ENCODE assay signal across 18 cellular contexts in genomic region chr4:57147335-57148060, GRCh38. TPM values are rescaled to one million over a fixed set of nuclear protein-coding genes. Genes with fewer than 3 reads are reported as not detected.
DNase-seq lines count a peak whose midpoint lies in the region; ATAC-seq and TF ChIP-seq lines count a peak whose summit lies in the region.
"Had no signal": no experiment of that assay in that cellular context is flagged by ENCODE, and none has a peak within 500 bp of the region (broad histone marks: within the 10 kb centered on the region; RNA-seq: fewer than 3 reads in every experiment).

No MANE protein-coding gene starts in this region.

- intact Hi-C loops in right cardiac atrium (cut with DNase I) = no loop called here
- intact Hi-C loops in cardiac septum (cut with DNase I) = no loop called here
- intact Hi-C loops in mucosa of descending colon (cut with DNase I, micrococcal nuclease) = no loop called here

- no peaks in the 10 kb centered on the region for H3K36me3 Mint-ChIP-seq in immature natural killer cell

- in situ Hi-C loops in astrocyte of the spinal cord (cut with HindIII; ENCODE audit: low sequenced_read_pairs) = no loop called here

- peak; percentile 84 to 87 for ATAC-seq in right cardiac atrium
- no peak for ATAC-seq in mucosa of descending colon
- ATAC-seq in GM19351 (IDR thresholded peaks at IDR 0.05; ENCODE audit: unreplicated experiment) = no peak
- ATAC-seq in GM18517 (IDR thresholded peaks at IDR 0.05; ENCODE audit: unreplicated experiment) = no peak
- ATAC-seq: HCT116; stimulated activated naive CD8-positive, alpha-beta T cell treated with anti-CD3 and anti-CD28 coated beads, Interleukin-15, Interleukin-2, amounts not matched to agents 100 U/mL and 50 U/mL, for 24 hours; T-helper 17 cell had no signal

- no peaks in the 10 kb centered on the region for H3K9me3 Mint-ChIP-seq in immature natural killer cell

- peaks cover 16 to 21% of the 10 kb centered on the region in 2 donors for H3K4me1 Mint-ChIP-seq in immature natural killer cell
- H3K4me1 Mint-ChIP-seq: T-helper 17 cell had no signal

- 75% methylated on average over 9 of the region's 9 CpGs for WGBS in right cardiac atrium

- H3K9me3 ChIP-seq in right cardiac atrium (ENCODE audit: control insufficient read depth, low read length) (no peaks in the 10 kb centered on the region), mucosa of descending colon (no peaks in the 10 kb centered on the region)

- H3K4me3 ChIP-seq in right cardiac atrium (ENCODE audit: low read length) (no peak overlapping the region), astrocyte of the spinal cord (ENCODE audit: low read depth, low read length) (no peak overlapping the region), mucosa of descending colon (no peak overlapping the region)

- DNase-seq in right cardiac atrium = no peak
- DNase-seq in cardiac septum (ENCODE audit: low spot score) = no peak
- peak; percentile 73 for DNase-seq in astrocyte of the spinal cord (ENCODE audit: low read depth, low spot score)
- DNase-seq in immature natural killer cell = no peak
- DNase-seq in mucosa of descending colon = no peak
- no peak for DNase-seq in T-helper 1 cell
- DNase-seq: activated naive CD4-positive, alpha-beta T cell treated with anti-CD3 and anti-CD28 coated beads, Interleukin-2, amount 50 U/mL, for 16 hours; cerebellar nuclear complex; KG1; NCI-H1694; NCI-H526; small intestine; stimulated activated naive CD8-positive, alpha-beta T cell treated with anti-CD3 and anti-CD28 coated beads, Interleukin-15, Interleukin-2, amounts not matched to agents 100 U/mL and 50 U/mL, for 24 hours; T-helper 17 cell had no signal

- peaks cover 2 to 3% (median 2%) of the 10 kb centered on the region in 3 donors for H3K27me3 Mint-ChIP-seq in immature natural killer cell (ENCODE audit: low read depth in 3 of 3)

- H3K27me3 ChIP-seq in right cardiac atrium (ENCODE audit: control insufficient read depth, insufficient read depth) = no peaks in the 10 kb centered on the region

- H3K27ac ChIP-seq in right cardiac atrium (ENCODE audit: low read length) = no peak overlapping the region
- H3K27ac ChIP-seq: RWPE1 had no signal

- H3K4me1 ChIP-seq in right cardiac atrium (ENCODE audit: control insufficient read depth, insufficient read depth, low read length) = no peaks in the 10 kb centered on the region
- H3K4me1 ChIP-seq in mucosa of descending colon (ENCODE audit: low read depth) = no peaks in the 10 kb centered on the region

- no peak overlapping the region for H3K4me3 Mint-ChIP-seq in immature natural killer cell
- H3K4me3 Mint-ChIP-seq: T-helper 17 cell had no signal

- peak overlapping the region in 4 of 6 donors; percentile 36 to 78 (median 67) for H3K27ac Mint-ChIP-seq in immature natural killer cell

- TF ChIP-seq CTCF in astrocyte of the spinal cord (IDR thresholded peaks at IDR 0.05; ENCODE audit: low read depth, low read length) = no peak
- no peak for TF ChIP-seq CTCF in mucosa of descending colon (IDR thresholded peaks at IDR 0.05)

- H3K36me3 ChIP-seq in mucosa of descending colon (ENCODE audit: low read depth) = no peaks in the 10 kb centered on the region

RNA-seq across cellular contexts. Expression of gene IGFBP7, which starts 37.3 kb away (rescaled TPM):
- total RNA-seq in right cardiac atrium (100 to 1,000 TPM; 813 to 983 (median 905) TPM), cardiac septum (739 TPM), mucosa of descending colon (100 to 1,000 TPM in 2 of 3 donors, 10 to 100 TPM in 1; 32.7 to 225 (median 116) TPM)
- polyA plus RNA-seq in right cardiac atrium (809 TPM), immature natural killer cell (100 to 1,000 TPM; 192 to 270 (median 246) TPM)

Comparison
In these comparisons a context has a peak if more than half of its experiments do, and no peak if none do; other contexts are left out.
1. ATAC-seq: peak in right cardiac atrium (2 of 2); none in mucosa of descending colon (single experiment), GM19351 (single experiment) and GM18517 (single experiment).